ENCODE assay signal across 19 cellular contexts in genomic region chr3:172148702-172149565, GRCh38.
DNase-seq lines count a peak whose midpoint lies in the region; ATAC-seq and TF ChIP-seq lines count a peak whose summit lies in the region.
"Had no signal": no experiment of that assay in that cellular context is flagged by ENCODE, and none has a peak within 500 bp of the region (broad histone marks: within the 10 kb centered on the region; RNA-seq: fewer than 3 reads in every experiment).

No MANE protein-coding gene starts in this region.

- H4K20me1 ChIP-seq in Loucy (ENCODE audit: insufficient read depth, low read length, poor library complexity, severe bottlenecking), result peaks cover 2% of the 10 kb centered on the region

- H3K9ac ChIP-seq in Loucy (ENCODE audit: low read depth, low read length, poor library complexity, severe bottlenecking), result no peak overlapping the region

- H3K4me2 ChIP-seq in Loucy (ENCODE audit: low read depth, low read length, poor library complexity, severe bottlenecking), result peak overlapping the region; percentile 6
- H3K4me2 ChIP-seq: hepatocyte had no signal

- H2AFZ ChIP-seq in Loucy (ENCODE audit: low read length), result no peak overlapping the region
- H2AFZ ChIP-seq: hepatocyte had no signal

- H3K36me3 ChIP-seq in Loucy (ENCODE audit: insufficient read depth, low read length) (no peaks in the 10 kb centered on the region), neutrophil (no peaks in the 10 kb centered on the region), sigmoid colon (no peaks in the 10 kb centered on the region)
- H3K36me3 ChIP-seq: upper lobe of right lung had no signal

- H3K36me3 Mint-ChIP-seq in chondrocyte (ENCODE audit: low read depth), result peaks cover 20% of the 10 kb centered on the region

- H3K4me1 ChIP-seq in Loucy (ENCODE audit: insufficient read depth, low read length, poor library complexity, severe bottlenecking) (peaks cover 51% of the 10 kb centered on the region), neutrophil (ENCODE audit: control insufficient read depth in 1 of 2, insufficient read depth in 1 of 2, low read depth in 1 of 2, low read length in 1 of 2) (peaks cover 71 to 82% of the 10 kb centered on the region in 2 experiments), sigmoid colon (peaks cover 2 to 52% (median 36%) of the 10 kb centered on the region in 4 donors)

- DNase-seq in GF-D8 (lab: John Stamatoyannopoulos, UW), result peak; percentile 11
- no peak for DNase-seq in chondrocyte (ENCODE audit: low spot score)
- DNase-seq in COLO829 (ENCODE audit: low spot score), result no peak
- DNase-seq in sigmoid colon, result no peak
- DNase-seq in activated CD4-positive, alpha-beta T cell treated with anti-CD3 and anti-CD28 coated beads for 4 hours, result no peak
- DNase-seq: activated CD4-positive, alpha-beta T cell treated with anti-CD3 and anti-CD28 coated beads, Interleukin-2, amount 10 ng/mL, durations not matched to agents 7 days and 5 days; activated T-cell treated with anti-CD3 and anti-CD28 coated beads, Interleukin-2, amount 50 U/mL, for 4 hours; CD4-positive, CD25-positive, alpha-beta regulatory T cell; left cardiac atrium; NCI-H446; right cardiac atrium; stimulated activated CD4-positive, alpha-beta T cell treated with anti-CD3 and anti-CD28 coated beads, Interleukin-4, amount 100 ng/mL, for 4 hours; upper lobe of right lung had no signal

- H3K27ac ChIP-seq in neutrophil, result peak overlapping the region; percentile 78
- H3K27ac ChIP-seq in sigmoid colon, result no peak overlapping the region
- H3K27ac ChIP-seq: coronary artery, hepatocyte, upper lobe of right lung had no signal

- H3K9me2 ChIP-seq in Loucy (replicated peaks; ENCODE audit: low read depth, low read length), result no peaks in the 10 kb centered on the region

- no peak for TF ChIP-seq POLR2A in sigmoid colon (IDR thresholded peaks at IDR 0.05)

- H3K4me3 Mint-ChIP-seq in chondrocyte (ENCODE audit: unreplicated experiment), result no peak overlapping the region
- H3K4me3 Mint-ChIP-seq: activated CD4-positive, alpha-beta T cell treated with anti-CD3 and anti-CD28 coated beads, Interleukin-2, amount 10 ng/mL, durations not matched to agents 7 days and 5 days; activated T-cell treated with anti-CD3 and anti-CD28 coated beads, Interleukin-2, amount 50 U/mL, for 4 hours; CD4-positive, CD25-positive, alpha-beta regulatory T cell; stimulated activated effector memory CD8-positive, alpha-beta T cell treated with anti-CD3 and anti-CD28 coated beads, Interleukin-12 subunit alpha, Interleukin-12 subunit beta, amount 100 ng/mL, for 72 hours had no signal

- H3K4me3 ChIP-seq in Loucy (ENCODE audit: low read length, poor library complexity, severe bottlenecking) (no peak overlapping the region), neutrophil (ENCODE audit: low read depth in 1 of 2, low read length in 1 of 2) (no peak overlapping the region), sigmoid colon (no peak overlapping the region)
- H3K4me3 ChIP-seq: coronary artery, hepatocyte, upper lobe of right lung had no signal

- no peak for ATAC-seq in HG02938 (IDR thresholded peaks at IDR 0.05; ENCODE audit: unreplicated experiment)
- ATAC-seq: left cardiac atrium; right cardiac atrium; stimulated activated effector memory CD8-positive, alpha-beta T cell treated with anti-CD3 and anti-CD28 coated beads, Interleukin-12 subunit alpha, Interleukin-12 subunit beta, amount 100 ng/mL, for 72 hours; upper lobe of right lung had no signal

- intact Hi-C loops in sigmoid colon (cut with DNase I), result no loop called here

- H3K27me3 Mint-ChIP-seq in chondrocyte (ENCODE audit: low read depth), result no peaks in the 10 kb centered on the region
- H3K27me3 Mint-ChIP-seq: activated CD4-positive, alpha-beta T cell treated with anti-CD3 and anti-CD28 coated beads, Interleukin-2, amount 10 ng/mL, durations not matched to agents 7 days and 5 days; CD4-positive, CD25-positive, alpha-beta regulatory T cell had no signal

- H3K4me1 Mint-ChIP-seq in chondrocyte (ENCODE audit: low read depth), result peaks cover 71% of the 10 kb centered on the region

- peaks cover 9% of the 10 kb centered on the region; the same call in 1 of the 2 replicates for H3K79me2 ChIP-seq in Loucy (ENCODE audit: insufficient read depth, low read length)

- H3K27ac Mint-ChIP-seq in chondrocyte (ENCODE audit: unreplicated experiment), result peak overlapping the region; percentile 45
- H3K27ac Mint-ChIP-seq: activated CD4-positive, alpha-beta T cell treated with anti-CD3 and anti-CD28 coated beads, Interleukin-2, amount 10 ng/mL, durations not matched to agents 7 days and 5 days; CD4-positive, CD25-positive, alpha-beta regulatory T cell; stimulated activated effector memory CD8-positive, alpha-beta T cell treated with anti-CD3 and anti-CD28 coated beads, Interleukin-12 subunit alpha, Interleukin-12 subunit beta, amount 100 ng/mL, for 72 hours had no signal

- H3K27me3 ChIP-seq in Loucy (ENCODE audit: insufficient read depth, low read length, poor library complexity, severe bottlenecking), result no peaks in the 10 kb centered on the region
- H3K27me3 ChIP-seq in neutrophil, result no peaks in the 10 kb centered on the region
- no peaks in the 10 kb centered on the region for H3K27me3 ChIP-seq in sigmoid colon
- H3K27me3 ChIP-seq: hepatocyte, upper lobe of right lung had no signal

- TF ChIP-seq CTCF in Loucy (conservative IDR thresholded peaks at IDR 0.05; ENCODE audit: low read length) (no peak), chondrocyte (IDR thresholded peaks at IDR 0.05) (no peak), neutrophil (IDR thresholded peaks at IDR 0.05) (no peak), sigmoid colon (IDR thresholded peaks at IDR 0.05) (no peak)

- WGBS in sigmoid colon, 2 donors, result 72 to 80% methylated on average over 3 of the region's 3 CpGs

- H3K9me3 Mint-ChIP-seq in chondrocyte (ENCODE audit: low read depth), result peaks cover 5% of the 10 kb centered on the region
- H3K9me3 Mint-ChIP-seq: activated CD4-positive, alpha-beta T cell treated with anti-CD3 and anti-CD28 coated beads, Interleukin-2, amount 10 ng/mL, durations not matched to agents 7 days and 5 days; activated T-cell treated with anti-CD3 and anti-CD28 coated beads, Interleukin-2, amount 50 U/mL, for 4 hours; CD4-positive, CD25-positive, alpha-beta regulatory T cell; stimulated activated effector memory CD8-positive, alpha-beta T cell treated with anti-CD3 and anti-CD28 coated beads, Interleukin-12 subunit alpha, Interleukin-12 subunit beta, amount 100 ng/mL, for 72 hours had no signal

- no peaks in the 10 kb centered on the region for H3K9me3 ChIP-seq in Loucy (ENCODE audit: insufficient read depth, low read depth, low read length)
- H3K9me3 ChIP-seq in neutrophil, result no peaks in the 10 kb centered on the region
- H3K9me3 ChIP-seq in sigmoid colon, result no peaks in the 10 kb centered on the region
- H3K9me3 ChIP-seq: upper lobe of right lung had no signal

- no peaks in the 10 kb centered on the region for H3F3A ChIP-seq in Loucy (ENCODE audit: low read depth)

- no peak for TF ChIP-seq EP300 in sigmoid colon (IDR thresholded peaks at IDR 0.05)
